Comparison of ENCODE assay signal across 30 cellular contexts in the genomic region with DNA sequence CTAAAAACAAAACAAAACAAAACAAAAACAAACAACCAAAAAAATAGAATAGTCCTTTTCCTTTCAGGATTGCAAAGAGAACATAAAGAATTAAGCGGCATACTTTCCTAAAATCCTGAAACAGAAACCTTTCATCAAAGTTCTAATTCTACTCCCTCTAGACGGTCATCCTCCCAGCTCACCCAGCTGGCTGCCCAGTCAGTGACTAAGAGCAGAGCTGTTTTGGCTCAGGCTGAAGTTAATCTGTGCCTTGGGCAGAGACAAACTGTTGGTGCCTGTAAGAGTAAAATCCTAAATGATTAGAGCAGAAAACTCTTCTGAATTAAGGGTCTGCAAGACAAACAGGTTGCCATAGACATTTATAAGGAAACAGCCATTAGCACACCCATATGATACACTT. TPM values are rescaled to one million over a fixed set of nuclear protein-coding genes. Genes with fewer than 3 reads are reported as not detected.
A peak's percentile ranks its signal among the peaks of the same experiment; 100 is the strongest.
DNase-seq lines count a peak whose midpoint lies in the region; ATAC-seq, FAIRE-seq and TF ChIP-seq lines count a peak whose summit lies in the region.
"Had no signal": no experiment of that assay in that cellular context is flagged by ENCODE, and none has a peak within 500 bp of the region (broad histone marks: within the 10 kb centered on the region; RNA-seq: fewer than 3 reads in every experiment).

No MANE protein-coding gene starts in this region.

- intact Hi-C loops in PC-3 (cut with micrococcal nuclease), result no loop called here
- intact Hi-C loops in endothelial cell of umbilical vein (cut with micrococcal nuclease), result no loop called here

- DNase-seq in NCI-H82 (lab: John Stamatoyannopoulos, UW), result peak; percentile 5
- no peak for DNase-seq in NCI-H82 treated with DMSO at 0.1 percent for 48 hours (lab: John Stamatoyannopoulos, UW; ENCODE audit: unreplicated experiment)
- DNase-seq in PC-3, result peak; percentile 21
- DNase-seq in endothelial cell of umbilical vein (ENCODE audit: low read depth, low spot score), result no peak
- peak; percentile 90 for DNase-seq in osteoblast (ENCODE audit: insufficient read length, low spot score, missing footprints)
- DNase-seq in HAP-1 (ENCODE audit: low spot score in 2 of 2), result no peak
- no peak for DNase-seq in Ammon's horn (ENCODE audit: low spot score)
- DNase-seq in SKM-1 treated with dmso at 0.1 percent for 144 hours (lab: John Stamatoyannopoulos, UW; ENCODE audit: unreplicated experiment), result no peak
- DNase-seq: activated CD4-positive, alpha-beta memory T cell treated with anti-CD3 and anti-CD28 coated beads, Interleukin-2, amount 10 ng/mL, durations not matched to agents 7 days and 5 days; activated CD8-positive, alpha-beta memory T cell treated with anti-CD3 and anti-CD28 coated beads, Interleukin-2, amount 50 U/mL, for 4 hours; activated naive CD4-positive, alpha-beta T cell treated with Interleukin-2 at 50 U/mL for 16 hours; body of pancreas; CD8-positive, alpha-beta T cell; head of caudate nucleus; Kasumi-1; left ventricle myocardium superior; NCI-H1048; NCI-H1694 treated with DMSO at 0.1 percent for 48 hours; right cardiac atrium; stimulated activated CD8-positive, alpha-beta memory T cell treated with anti-CD3 and anti-CD28 coated beads, Interleukin-4, amount 100 ng/mL, for 48 hours; stimulated activated naive CD8-positive, alpha-beta T cell treated with anti-CD3 and anti-CD28 coated beads, Interleukin-15, amount 100 ng/mL, for 72 hours; T-helper 2 cell had no signal

- H3K9me1 ChIP-seq in endothelial cell of umbilical vein (replicated peaks; ENCODE audit: control insufficient read depth, extremely low read depth, insufficient read depth, low read length), result no peaks in the 10 kb centered on the region

- H3K9me3 ChIP-seq in PC-3 (ENCODE audit: low read length), result no peaks in the 10 kb centered on the region
- no peaks in the 10 kb centered on the region for H3K9me3 ChIP-seq in endothelial cell of umbilical vein (replicated peaks; ENCODE audit: control insufficient read depth, insufficient read depth, low read length)
- no peaks in the 10 kb centered on the region for H3K9me3 ChIP-seq in osteoblast (ENCODE audit: low read depth, low read length)
- no peaks in the 10 kb centered on the region; the same call in 1 of the 2 replicates for H3K9me3 ChIP-seq in HAP-1
- H3K9me3 ChIP-seq: body of pancreas, thoracic aorta had no signal

- H3K79me2 ChIP-seq in PC-3 (ENCODE audit: low read length), result no peaks in the 10 kb centered on the region
- H3K79me2 ChIP-seq in endothelial cell of umbilical vein (ENCODE audit: control insufficient read depth, insufficient read depth, low read length), result no peaks in the 10 kb centered on the region
- H3K79me2 ChIP-seq in osteoblast (ENCODE audit: insufficient read depth, low read length), result no peaks in the 10 kb centered on the region

- H3K4me2 ChIP-seq in PC-3 (ENCODE audit: low read length) (no peak overlapping the region), endothelial cell of umbilical vein (ENCODE audit: insufficient read depth, low read length) (no peak overlapping the region), osteoblast (ENCODE audit: insufficient read depth, low read length) (no peak overlapping the region)

- no peaks in the 10 kb centered on the region for H3K36me3 ChIP-seq in PC-3 (ENCODE audit: low read depth, low read length)
- H3K36me3 ChIP-seq in endothelial cell of umbilical vein (ENCODE audit: control insufficient read depth in 2 of 2, extremely low read depth in 1 of 2, insufficient read depth in 2 of 2, low read length in 2 of 2), result no peaks in the 10 kb centered on the region
- no peaks in the 10 kb centered on the region for H3K36me3 ChIP-seq in osteoblast (ENCODE audit: insufficient read depth, low read length)
- no peaks in the 10 kb centered on the region for H3K36me3 ChIP-seq in HAP-1 (replicated peaks)
- H3K36me3 ChIP-seq: spleen, thoracic aorta had no signal

- TF ChIP-seq POLR2A in endothelial cell of umbilical vein (IDR thresholded peaks at IDR 0.05; ENCODE audit: low read depth, low read length), result no peak

- no TSS peak for BruUV-seq in PC-3 (replicated peaks; lab: Mats Ljungman, UMichigan)
- no TSS peak for BruUV-seq in endothelial cell of umbilical vein (replicated peaks; lab: Mats Ljungman, UMichigan)

- peak; percentile 40; the same call in 1 of the 2 replicates for ATAC-seq in PC-3
- ATAC-seq: body of pancreas; CD8-positive, alpha-beta T cell; HCT116; HepG2; left ventricle myocardium superior; right cardiac atrium; stimulated activated naive CD8-positive, alpha-beta T cell treated with anti-CD3 and anti-CD28 coated beads, Interleukin-15, amount 100 ng/mL, for 72 hours had no signal

- CTCF ChIA-PET in PC-3 (lab: Charles Lee) (no interaction called here), endothelial cell of umbilical vein (lab: Charles Lee) (no interaction called here)

- H2AFZ ChIP-seq in PC-3 (ENCODE audit: low read length) (no peak overlapping the region), endothelial cell of umbilical vein (ENCODE audit: low read depth, low read length) (no peak overlapping the region), osteoblast (ENCODE audit: low read length) (no peak overlapping the region)

- H3F3A ChIP-seq in PC-3 (ENCODE audit: low read length, unreplicated experiment), result no peaks in the 10 kb centered on the region

- no peaks in the 10 kb centered on the region for H3K4me1 ChIP-seq in PC-3 (ENCODE audit: insufficient read depth, low read length)
- no peaks in the 10 kb centered on the region for H3K4me1 ChIP-seq in endothelial cell of umbilical vein (ENCODE audit: control insufficient read depth, extremely low read depth, insufficient read depth, low read length)
- H3K4me1 ChIP-seq in osteoblast (ENCODE audit: insufficient read depth, low read length), result no peaks in the 10 kb centered on the region
- no peaks in the 10 kb centered on the region for H3K4me1 ChIP-seq in HAP-1
- H3K4me1 ChIP-seq: body of pancreas, spleen had no signal

- H3K27me3 ChIP-seq in PC-3 (ENCODE audit: low read length) (no peaks in the 10 kb centered on the region), endothelial cell of umbilical vein (ENCODE audit: control insufficient read depth in 2 of 2, insufficient read depth in 2 of 2, low read length in 2 of 2) (no peaks in the 10 kb centered on the region), osteoblast (ENCODE audit: insufficient read depth, low read length) (no peaks in the 10 kb centered on the region), HAP-1 (ENCODE audit: low read depth) (no peaks in the 10 kb centered on the region)
- H3K27me3 ChIP-seq: body of pancreas, spleen had no signal

- H3K27ac ChIP-seq in PC-3 (ENCODE audit: low read length) (no peak overlapping the region), endothelial cell of umbilical vein (ENCODE audit: insufficient read depth, low read depth, low read length) (no peak overlapping the region), osteoblast (ENCODE audit: low read depth, low read length) (no peak overlapping the region)
- H3K27ac ChIP-seq: 22Rv1, body of pancreas, spleen, thoracic aorta had no signal

- dilution Hi-C loops in endothelial cell of umbilical vein (cut with MboI; ENCODE audit: extremely low pct_ligation_motif_present, low sequenced_read_pairs), result no loop called here

- peak; percentile 73 for FAIRE-seq in endothelial cell of umbilical vein (lab: Jason Lieb, UNC)
- FAIRE-seq: GM12891, HepG2, keratinocyte, urothelium cell line had no signal

- no peaks in the 10 kb centered on the region for H4K20me1 ChIP-seq in PC-3 (ENCODE audit: low read length)
- no peaks in the 10 kb centered on the region for H4K20me1 ChIP-seq in endothelial cell of umbilical vein (replicated peaks; ENCODE audit: control insufficient read depth, extremely low read depth, insufficient read depth, low read length)
- H4K20me1 ChIP-seq in osteoblast (ENCODE audit: insufficient read depth, low read length), result no peaks in the 10 kb centered on the region

- H3K9me2 ChIP-seq in PC-3 (replicated peaks; ENCODE audit: low read length), result no peaks in the 10 kb centered on the region

- H3K4me3 ChIP-seq in PC-3 (ENCODE audit: low read length) (no peak overlapping the region), endothelial cell of umbilical vein (replicated peaks in 1 of 3; ENCODE audit: insufficient read depth in 1 of 3, low read depth in 1 of 3, low read length in 3 of 3) (no peak overlapping the region), osteoblast (ENCODE audit: insufficient read depth, low read length) (no peak overlapping the region), HAP-1 (no peak overlapping the region)
- H3K4me3 ChIP-seq: body of pancreas, spleen, thoracic aorta had no signal

- POLR2A ChIA-PET in PC-3 (lab: Charles Lee; ENCODE audit: unreplicated experiment) (no interaction called here), endothelial cell of umbilical vein (lab: Charles Lee) (no interaction called here)

- no peak overlapping the region for H3K9ac ChIP-seq in PC-3 (ENCODE audit: low read length)
- no peak overlapping the region for H3K9ac ChIP-seq in endothelial cell of umbilical vein (replicated peaks; ENCODE audit: extremely low read depth, insufficient read depth, low read length)

- in situ Hi-C loops in HAP-1 (cut with MboI; ENCODE audit: low sequenced_read_pairs), result no loop called here

- no peak for TF ChIP-seq CTCF in PC-3 (conservative IDR thresholded peaks at IDR 0.05; ENCODE audit: low read depth, low read length)
- no peak for TF ChIP-seq CTCF in endothelial cell of umbilical vein (IDR thresholded peaks at IDR 0.05; ENCODE audit: extremely low read depth in 1 of 2, insufficient read depth in 1 of 2, low read depth in 1 of 2, low read length in 2 of 2)
- TF ChIP-seq CTCF in osteoblast (IDR thresholded peaks at IDR 0.05; ENCODE audit: extremely low read depth, low read depth, low read length), result no peak

RNA-seq across cellular contexts. Expression of a gene that starts 17.6 kb away (rescaled TPM):
- total RNA-seq in PC-3 (2014; rRNA removed) (0.66 TPM in 1 of 2 replicates, not detected in the other), endothelial cell of umbilical vein (0.73 TPM in 1 of 2 replicates, not detected in the other), osteoblast (0.36 TPM in 1 of 2 replicates, not detected in the other)
- polyA plus RNA-seq in endothelial cell of umbilical vein, result not detected in 2 replicates
- 0.07 and 0.08 TPM in 2 replicates for polyA plus RNA-seq in endothelial cell of umbilical vein (2011; cell fraction: cytosol; rRNA removed)
- polyA plus RNA-seq in endothelial cell of umbilical vein (2011; cell fraction: nucleus; rRNA removed), result 0.63 and 0.66 TPM in 2 replicates
- 0.11 and 0.28 TPM in 2 replicates for polyA plus RNA-seq in endothelial cell of umbilical vein (2012)
- 0.46 and 0.47 TPM in 2 replicates for polyA minus RNA-seq in endothelial cell of umbilical vein
- polyA minus RNA-seq in endothelial cell of umbilical vein (2011; cell fraction: cytosol; rRNA and poly(A)+ RNA removed), result not detected
- not detected in 2 replicates for polyA minus RNA-seq in endothelial cell of umbilical vein (2011; cell fraction: nucleus; rRNA and poly(A)+ RNA removed)
- total RNA-seq: HepG2 had no signal

RNA-seq across cellular contexts. Expression of a gene that starts 30.5 kb away (rescaled TPM):
- total RNA-seq in PC-3 (2014; rRNA removed), result 22.3 and 31.7 TPM in 2 replicates
- 18.2 and 20.0 TPM in 2 replicates for total RNA-seq in endothelial cell of umbilical vein
- 19.0 and 22.0 TPM in 2 replicates for polyA plus RNA-seq in endothelial cell of umbilical vein
- polyA plus RNA-seq in endothelial cell of umbilical vein (2011; cell fraction: cytosol; rRNA removed), result 12.9 and 13.6 TPM in 2 replicates
- polyA plus RNA-seq in endothelial cell of umbilical vein (2011; cell fraction: nucleus; rRNA removed), result 13.3 and 20.0 TPM in 2 replicates
- polyA plus RNA-seq in endothelial cell of umbilical vein (2012), result 7.7 and 13.0 TPM in 2 replicates
- 13.5 and 14.9 TPM in 2 replicates for polyA minus RNA-seq in endothelial cell of umbilical vein
- 38.1 TPM for polyA minus RNA-seq in endothelial cell of umbilical vein (2011; cell fraction: cytosol; rRNA and poly(A)+ RNA removed)
- 8.8 and 9.0 TPM in 2 replicates for polyA minus RNA-seq in endothelial cell of umbilical vein (2011; cell fraction: nucleus; rRNA and poly(A)+ RNA removed)
- total RNA-seq in osteoblast, result 2.5 and 2.7 TPM in 2 replicates

Comparison
In these comparisons a context has a peak if more than half of its experiments do, and no peak if none do; other contexts are left out.
1. DNase-seq: peak in NCI-H82 (single experiment), PC-3 (single experiment) and osteoblast (single experiment); none in NCI-H82 treated with DMSO at 0.1 percent for 48 hours (single experiment), endothelial cell of umbilical vein (single experiment), HAP-1 (0 of 2), Ammon's horn (single experiment) and SKM-1 treated with dmso at 0.1 percent for 144 hours (single experiment).